16 cellular contexts compared by ENCODE assay signal in genomic region chr4:126937342-126937741, GRCh38.
DNase-seq lines count a peak whose midpoint lies in the region; ATAC-seq and TF ChIP-seq lines count a peak whose summit lies in the region.
"Had no signal": no experiment of that assay in that cellular context is flagged by ENCODE, and none has a peak within 500 bp of the region (broad histone marks: within the 10 kb centered on the region; RNA-seq: fewer than 3 reads in every experiment).

No MANE protein-coding gene starts in this region.

- no peak overlapping the region for H2AK5ac ChIP-seq in IMR-90 (ENCODE audit: low read depth, low read length)

- H3K79me1 ChIP-seq in IMR-90 (ENCODE audit: low read depth in 1 of 2, low read length in 2 of 2): no peaks in the 10 kb centered on the region

- no peak for DNase-seq in IMR-90
- no peak for DNase-seq in SK-N-SH
- DNase-seq in smooth muscle cell (lab: John Stamatoyannopoulos, UW; ENCODE audit: unreplicated experiment): no peak
- DNase-seq in upper lobe of left lung: no peak
- no peak for DNase-seq in activated CD4-positive, alpha-beta T cell treated with anti-CD3 and anti-CD28 coated beads for 1 hour
- DNase-seq: AML-193; Caco-2; Calu3; CD4-positive, alpha-beta T cell; CD8-positive, alpha-beta T cell; DMS79 treated with DMSO at 0.1 percent for 48 hours; GF-D8 had no signal

- no peaks in the 10 kb centered on the region for H4K20me1 ChIP-seq in IMR-90 (ENCODE audit: insufficient read depth, low read length)
- H4K20me1 ChIP-seq in SK-N-SH (ENCODE audit: insufficient read depth): no peaks in the 10 kb centered on the region
- H4K20me1 ChIP-seq in smooth muscle cell (ENCODE audit: low read depth): no peaks in the 10 kb centered on the region
- H4K20me1 ChIP-seq: BLaER1 treated with 17β-estradiol and CSF1 and Interleukin-3, amounts not matched to agents 10 nM and 100 nM had no signal

- no peak overlapping the region for H4K5ac ChIP-seq in IMR-90 (ENCODE audit: low read depth, low read length)

- H3K4me3 ChIP-seq in IMR-90 (ENCODE audit: insufficient read depth, low read depth, low read length) (no peak overlapping the region), SK-N-SH (ENCODE audit: low read depth in 2 of 2, low read length in 1 of 2) (no peak overlapping the region), smooth muscle cell (no peak overlapping the region), upper lobe of left lung (no peak overlapping the region)
- H3K4me3 ChIP-seq: A549; BLaER1 treated with 17β-estradiol and CSF1 and Interleukin-3, amounts not matched to agents 10 nM and 100 nM had no signal

- no peak overlapping the region for H3K4ac ChIP-seq in IMR-90 (ENCODE audit: low read depth, low read length)

- H3K9me3 ChIP-seq in IMR-90 (ENCODE audit: control insufficient read depth, insufficient read depth, low read length): no peaks in the 10 kb centered on the region
- no peaks in the 10 kb centered on the region for H3K9me3 ChIP-seq in SK-N-SH
- no peaks in the 10 kb centered on the region for H3K9me3 ChIP-seq in smooth muscle cell (replicated peaks; ENCODE audit: low read depth)
- no peaks in the 10 kb centered on the region for H3K9me3 ChIP-seq in upper lobe of left lung
- H3K9me3 ChIP-seq: A549; BLaER1 treated with 17β-estradiol and CSF1 and Interleukin-3, amounts not matched to agents 10 nM and 100 nM; Caco-2 had no signal

- no peak overlapping the region for H3K9ac ChIP-seq in IMR-90 (ENCODE audit: low read depth, low read length)
- no peak overlapping the region for H3K9ac ChIP-seq in SK-N-SH
- H3K9ac ChIP-seq in smooth muscle cell (ENCODE audit: low read depth): no peak overlapping the region
- H3K9ac ChIP-seq: BLaER1 treated with 17β-estradiol and CSF1 and Interleukin-3, amounts not matched to agents 10 nM and 100 nM had no signal

- H3K14ac ChIP-seq in IMR-90 (replicated peaks; ENCODE audit: low read depth, low read length): no peak overlapping the region

- H3K27ac ChIP-seq in IMR-90 (ENCODE audit: insufficient read depth, low read length): no peak overlapping the region
- H3K27ac ChIP-seq in SK-N-SH (ENCODE audit: low read depth in 2 of 2, low read length in 1 of 2): no peak overlapping the region
- H3K27ac ChIP-seq in smooth muscle cell (ENCODE audit: low read depth): peak overlapping the region; percentile 81
- H3K27ac ChIP-seq in upper lobe of left lung: no peak overlapping the region
- H3K27ac ChIP-seq: 22Rv1; A549; BLaER1 treated with 17β-estradiol and CSF1 and Interleukin-3, amounts not matched to agents 10 nM and 100 nM; C4-2B had no signal

- H4K91ac ChIP-seq in IMR-90 (ENCODE audit: insufficient read depth, low read depth, low read length): no peak overlapping the region

- H2BK120ac ChIP-seq in IMR-90 (ENCODE audit: low read depth, low read length): no peak overlapping the region; the same call in 1 of the 2 replicates

- no peak overlapping the region for H2BK15ac ChIP-seq in IMR-90 (ENCODE audit: low read depth, low read length)

- TF ChIP-seq CTCF in IMR-90 (conservative IDR thresholded peaks at IDR 0.05; ENCODE audit: low read depth, low read length) (no peak), SK-N-SH (IDR thresholded peaks at IDR 0.05) (no peak), smooth muscle cell (IDR thresholded peaks at IDR 0.05; ENCODE audit: borderline replicate concordance, insufficient read depth, poor library complexity, severe bottlenecking) (no peak), upper lobe of left lung (IDR thresholded peaks at IDR 0.05) (no peak)

- no peaks in the 10 kb centered on the region for H3K9me1 ChIP-seq in IMR-90 (ENCODE audit: insufficient read depth, low read length)

- H2BK5ac ChIP-seq in IMR-90 (ENCODE audit: low read depth, low read length, poor library complexity, severe bottlenecking): peak overlapping the region; percentile 26

- H3K27me3 ChIP-seq in IMR-90 (ENCODE audit: control insufficient read depth, insufficient read depth, low read length): no peaks in the 10 kb centered on the region
- H3K27me3 ChIP-seq in SK-N-SH (ENCODE audit: insufficient read depth): no peaks in the 10 kb centered on the region
- H3K27me3 ChIP-seq in smooth muscle cell (ENCODE audit: low read depth): no peaks in the 10 kb centered on the region
- H3K27me3 ChIP-seq in upper lobe of left lung: no peaks in the 10 kb centered on the region
- H3K27me3 ChIP-seq: BLaER1 treated with 17β-estradiol and CSF1 and Interleukin-3, amounts not matched to agents 10 nM and 100 nM had no signal

- CTCF ChIA-PET in IMR-90 (lab: Yijun Ruan, JAX) (no interaction called here), SK-N-SH (lab: Yijun Ruan, JAX) (no interaction called here)

- TF ChIP-seq EP300 in SK-N-SH (IDR thresholded peaks at IDR 0.05; ENCODE audit: borderline replicate concordance in 1 of 2, low read depth in 1 of 2, low read length in 1 of 2) (no peak), upper lobe of left lung (IDR thresholded peaks at IDR 0.05) (no peak)

- POLR2A ChIA-PET in IMR-90 (lab: Charles Lee; ENCODE audit: unreplicated experiment): no interaction called here
- POLR2A ChIA-PET in SK-N-SH (lab: Yijun Ruan, JAX): no interaction called here

- no TSS peak for BruUV-seq in IMR-90 (replicated peaks; lab: Mats Ljungman, UMichigan)

- H3K4me2 ChIP-seq in IMR-90 (ENCODE audit: low read depth, low read length) (no peak overlapping the region), SK-N-SH (no peak overlapping the region), smooth muscle cell (peak overlapping the region; percentile 33)
- H3K4me2 ChIP-seq: A549; BLaER1 treated with 17β-estradiol and CSF1 and Interleukin-3, amounts not matched to agents 10 nM and 100 nM had no signal

- TF ChIP-seq RAD21 in IMR-90 (IDR thresholded peaks at IDR 0.05; ENCODE audit: low read length) (no peak), SK-N-SH (IDR thresholded peaks at IDR 0.05; ENCODE audit: low read length) (no peak)

- H2BK20ac ChIP-seq in IMR-90 (ENCODE audit: low read depth, low read length): no peak overlapping the region

- in situ Hi-C loops in IMR-90 (cut with MboI; ENCODE audit: low sequenced_read_pairs): no loop called here

- H3K18ac ChIP-seq in IMR-90 (ENCODE audit: low read depth, low read length): no peak overlapping the region

- H3K56ac ChIP-seq in IMR-90 (ENCODE audit: extremely low read depth, insufficient read depth, low read length): no peak overlapping the region

- no peak for TF ChIP-seq POLR2A in IMR-90 (IDR thresholded peaks at IDR 0.05; ENCODE audit: low read depth, low read length)
- no peak for TF ChIP-seq POLR2A in upper lobe of left lung (IDR thresholded peaks at IDR 0.05)

- dilution Hi-C loops in IMR-90 (cut with HindIII; ENCODE audit: low sequenced_read_pairs, unreplicated experiment): no loop called here

- H3K36me3 ChIP-seq in IMR-90 (ENCODE audit: control insufficient read depth, insufficient read depth, low read length) (no peaks in the 10 kb centered on the region), SK-N-SH (replicated peaks in 1 of 2; ENCODE audit: control insufficient read depth in 1 of 2, insufficient read depth in 2 of 2, low read length in 1 of 2) (no peaks in the 10 kb centered on the region), smooth muscle cell (ENCODE audit: low read depth) (no peaks in the 10 kb centered on the region), upper lobe of left lung (no peaks in the 10 kb centered on the region)
- H3K36me3 ChIP-seq: BLaER1 treated with 17β-estradiol and CSF1 and Interleukin-3, amounts not matched to agents 10 nM and 100 nM had no signal

- intact Hi-C loops in IMR-90 (cut with micrococcal nuclease): no loop called here

- H3K23ac ChIP-seq in IMR-90 (ENCODE audit: low read depth, low read length): no peak overlapping the region

- H3K79me2 ChIP-seq in SK-N-SH (ENCODE audit: insufficient read depth) (no peaks in the 10 kb centered on the region), smooth muscle cell (ENCODE audit: low read depth) (no peaks in the 10 kb centered on the region)

- no peak overlapping the region for H2AK9ac ChIP-seq in IMR-90 (replicated peaks; ENCODE audit: low read depth, low read length, poor library complexity)

- peaks cover 15% of the 10 kb centered on the region for H3F3A ChIP-seq in SK-N-SH (replicated peaks; ENCODE audit: insufficient read depth)
- no peaks in the 10 kb centered on the region for H3F3A ChIP-seq in smooth muscle cell (ENCODE audit: low read depth)

- ATAC-seq in IMR-90 (ENCODE audit: low read depth) (no peak), upper lobe of left lung (ENCODE audit: low FRiP score in 2 of 2) (no peak)
- ATAC-seq: A549; CD8-positive, alpha-beta T cell had no signal

- H4K8ac ChIP-seq in IMR-90 (ENCODE audit: low read depth in 2 of 2, low read length in 2 of 2): no peak overlapping the region

- no peaks in the 10 kb centered on the region for H3K9me2 ChIP-seq in SK-N-SH

- H3K4me1 ChIP-seq in IMR-90 (ENCODE audit: control insufficient read depth, insufficient read depth, low read length): peaks cover 4% of the 10 kb centered on the region
- H3K4me1 ChIP-seq in SK-N-SH (ENCODE audit: control insufficient read depth in 1 of 2, insufficient read depth in 2 of 2, low read depth in 1 of 2, low read length in 1 of 2): peaks cover 0 to 10% of the 10 kb centered on the region in 2 experiments; a peak in 2 of 4 replicates
- peaks cover 16% of the 10 kb centered on the region for H3K4me1 ChIP-seq in smooth muscle cell (ENCODE audit: low read depth)
- no peaks in the 10 kb centered on the region for H3K4me1 ChIP-seq in upper lobe of left lung
- H3K4me1 ChIP-seq: A549; BLaER1 treated with 17β-estradiol and CSF1 and Interleukin-3, amounts not matched to agents 10 nM and 100 nM; Caco-2 had no signal

- no peak overlapping the region for H2AFZ ChIP-seq in IMR-90 (replicated peaks; ENCODE audit: low read length, poor library complexity)
- H2AFZ ChIP-seq in SK-N-SH (ENCODE audit: low read depth): no peak overlapping the region
- peak overlapping the region; percentile 11 for H2AFZ ChIP-seq in smooth muscle cell (ENCODE audit: low read depth)

TF ChIP-seq in IMR-90, 13 proteins besides CTCF, POLR2A, EP300 and RAD21 (continues in another document):
- TF ChIP-seq RCOR1 (IDR thresholded peaks at IDR 0.05; ENCODE audit: insufficient replicate concordance, low read length) (no peak), FOS (IDR thresholded peaks at IDR 0.05; ENCODE audit: low read depth, low read length) (no peak), MAZ (IDR thresholded peaks at IDR 0.05; ENCODE audit: borderline replicate concordance, low read depth, low read length) (no peak)

TF ChIP-seq in SK-N-SH, 30 proteins besides CTCF, POLR2A, EP300 and RAD21 (continues in another document):
- TF ChIP-seq SIN3A (IDR thresholded peaks at IDR 0.05; ENCODE audit: borderline replicate concordance, low read depth, low read length): no peak
- TF ChIP-seq GABPA (IDR thresholded peaks at IDR 0.05; ENCODE audit: low read depth): no peak
- TF ChIP-seq TAF1 (IDR thresholded peaks at IDR 0.05; ENCODE audit: borderline replicate concordance, low read depth, low read length): no peak
- TF ChIP-seq NFIC (IDR thresholded peaks at IDR 0.05; ENCODE audit: borderline replicate concordance): no peak
- no peak for TF ChIP-seq CHD2 (IDR thresholded peaks at IDR 0.05; ENCODE audit: low read length, partially characterized antibody)
- no peak for TF ChIP-seq FOSL2 (IDR thresholded peaks at IDR 0.05; ENCODE audit: borderline replicate concordance, low read depth)
